Comparison of ENCODE assay signal across 1 cellular context in the genomic region with DNA sequence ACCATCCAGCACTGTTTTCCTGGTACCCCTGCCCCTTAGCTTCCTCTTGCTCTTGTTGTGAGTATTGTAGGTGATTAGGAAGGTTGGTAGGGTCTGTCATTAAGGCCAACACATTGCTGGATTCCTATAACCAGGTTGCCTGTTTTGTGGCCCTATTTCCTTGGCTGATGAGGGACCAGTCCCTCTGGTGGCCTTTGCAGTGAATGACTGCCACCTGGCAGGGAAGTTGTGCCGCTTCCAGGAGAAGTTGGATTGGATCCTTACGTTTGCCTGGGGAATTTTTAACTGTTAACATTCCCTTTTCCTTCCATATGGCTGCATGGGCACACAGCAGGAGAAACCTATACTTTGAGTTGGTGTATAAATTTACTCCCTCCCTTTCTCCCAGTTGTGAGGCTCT.
TF ChIP-seq lines count a peak whose summit lies in the region.

No MANE protein-coding gene starts in this region.

TF ChIP-seq in WTC11, 78 proteins besides CTCF, POLR2A, EP300 and RAD21 (continued from another document):
- TF ChIP-seq, protein P1, sequence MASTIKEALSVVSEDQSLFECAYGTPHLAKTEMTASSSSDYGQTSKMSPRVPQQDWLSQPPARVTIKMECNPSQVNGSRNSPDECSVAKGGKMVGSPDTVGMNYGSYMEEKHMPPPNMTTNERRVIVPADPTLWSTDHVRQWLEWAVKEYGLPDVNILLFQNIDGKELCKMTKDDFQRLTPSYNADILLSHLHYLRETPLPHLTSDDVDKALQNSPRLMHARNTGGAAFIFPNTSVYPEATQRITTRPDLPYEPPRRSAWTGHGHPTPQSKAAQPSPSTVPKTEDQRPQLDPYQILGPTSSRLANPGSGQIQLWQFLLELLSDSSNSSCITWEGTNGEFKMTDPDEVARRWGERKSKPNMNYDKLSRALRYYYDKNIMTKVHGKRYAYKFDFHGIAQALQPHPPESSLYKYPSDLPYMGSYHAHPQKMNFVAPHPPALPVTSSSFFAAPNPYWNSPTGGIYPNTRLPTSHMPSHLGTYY (CRISPR knock-in tag; IDR thresholded peaks at IDR 0.05), result no peak
- TF ChIP-seq NR3C1 (CRISPR knock-in tag; conservative IDR thresholded peaks at IDR 0.05; ENCODE audit: low read depth) (no peak), FOXP1 (CRISPR knock-in tag; IDR thresholded peaks at IDR 0.05; ENCODE audit: borderline replicate concordance) (no peak), RELA (CRISPR knock-in tag; IDR thresholded peaks at IDR 0.05; ENCODE audit: borderline replicate concordance) (no peak), ZNF219 (CRISPR knock-in tag; IDR thresholded peaks at IDR 0.05; ENCODE audit: borderline replicate concordance) (no peak), CBFB (CRISPR knock-in tag; IDR thresholded peaks at IDR 0.05; ENCODE audit: low read depth) (no peak), ZNF317 (CRISPR knock-in tag; IDR thresholded peaks at IDR 0.05; ENCODE audit: borderline replicate concordance, low read depth) (no peak), OVOL2 (CRISPR knock-in tag; IDR thresholded peaks at IDR 0.05; ENCODE audit: borderline replicate concordance) (no peak), GRHL2 (CRISPR knock-in tag; IDR thresholded peaks at IDR 0.05; ENCODE audit: insufficient replicate concordance, severe bottlenecking) (no peak), TEAD1 (CRISPR knock-in tag; IDR thresholded peaks at IDR 0.05) (no peak), ZNF138 (CRISPR knock-in tag; conservative IDR thresholded peaks at IDR 0.05) (no peak), CREB1 (CRISPR knock-in tag; IDR thresholded peaks at IDR 0.05) (no peak), ETV6 (CRISPR knock-in tag; IDR thresholded peaks at IDR 0.05) (no peak), SMAD3 (CRISPR knock-in tag; IDR thresholded peaks at IDR 0.05; ENCODE audit: borderline replicate concordance) (no peak), RORB (CRISPR knock-in tag; IDR thresholded peaks at IDR 0.05) (no peak)
- TF ChIP-seq, protein P2, sequence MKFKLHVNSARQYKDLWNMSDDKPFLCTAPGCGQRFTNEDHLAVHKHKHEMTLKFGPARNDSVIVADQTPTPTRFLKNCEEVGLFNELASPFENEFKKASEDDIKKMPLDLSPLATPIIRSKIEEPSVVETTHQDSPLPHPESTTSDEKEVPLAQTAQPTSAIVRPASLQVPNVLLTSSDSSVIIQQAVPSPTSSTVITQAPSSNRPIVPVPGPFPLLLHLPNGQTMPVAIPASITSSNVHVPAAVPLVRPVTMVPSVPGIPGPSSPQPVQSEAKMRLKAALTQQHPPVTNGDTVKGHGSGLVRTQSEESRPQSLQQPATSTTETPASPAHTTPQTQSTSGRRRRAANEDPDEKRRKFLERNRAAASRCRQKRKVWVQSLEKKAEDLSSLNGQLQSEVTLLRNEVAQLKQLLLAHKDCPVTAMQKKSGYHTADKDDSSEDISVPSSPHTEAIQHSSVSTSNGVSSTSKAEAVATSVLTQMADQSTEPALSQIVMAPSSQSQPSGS (CRISPR knock-in tag; IDR thresholded peaks at IDR 0.05; ENCODE audit: borderline replicate concordance, low read depth), result no peak
- TF ChIP-seq, protein P3, sequence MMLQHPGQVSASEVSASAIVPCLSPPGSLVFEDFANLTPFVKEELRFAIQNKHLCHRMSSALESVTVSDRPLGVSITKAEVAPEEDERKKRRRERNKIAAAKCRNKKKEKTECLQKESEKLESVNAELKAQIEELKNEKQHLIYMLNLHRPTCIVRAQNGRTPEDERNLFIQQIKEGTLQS (CRISPR knock-in tag; conservative IDR thresholded peaks at IDR 0.05), result no peak
- TF ChIP-seq, protein P4, sequence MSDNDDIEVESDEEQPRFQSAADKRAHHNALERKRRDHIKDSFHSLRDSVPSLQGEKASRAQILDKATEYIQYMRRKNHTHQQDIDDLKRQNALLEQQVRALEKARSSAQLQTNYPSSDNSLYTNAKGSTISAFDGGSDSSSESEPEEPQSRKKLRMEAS (CRISPR knock-in tag; IDR thresholded peaks at IDR 0.05), result no peak
TF ChIP-seq in WTC11: peak in this region for 0.
